31 cellular contexts compared by ENCODE assay signal in genomic region chr7:24370541-24370940, GRCh38.
"Had no signal": no experiment of that assay in that cellular context is flagged by ENCODE, and none has a peak within 500 bp of the region (broad histone marks: within the 10 kb centered on the region; RNA-seq: fewer than 3 reads in every experiment).

No MANE protein-coding gene starts in this region.

- H3K9me3 Mint-ChIP-seq: activated B cell treated with CpG ODN at 0.5 μM for 24 hours; activated CD4-positive, alpha-beta T cell treated with anti-CD3 and anti-CD28 coated beads, Interleukin-2, amount 10 ng/mL, durations not matched to agents 7 days and 5 days; activated naive CD4-positive, alpha-beta T cell treated with anti-CD3 and anti-CD28 coated beads for 36 hours; activated naive CD4-positive, alpha-beta T cell treated with anti-CD3 and anti-CD28 coated beads, Interleukin-2, amount 50 U/mL, for 24 hours; activated naive CD8-positive, alpha-beta T cell treated with anti-CD3 and anti-CD28 coated beads, Interleukin-2, amount 10 ng/mL, durations not matched to agents 7 days and 5 days; activated T-cell treated with anti-CD3 and anti-CD28 coated beads, Interleukin-2, amount 50 U/mL, for 24 hours; activated T-helper 2 cell treated with anti-CD3 and anti-CD28 coated beads, Interferon-gamma antibody, Interleukin-2, Interleukin-4, amounts not matched to agents 10 μg/mL and 5 μg/mL and 100 μg/mL, durations not matched to agents 14 hours and 24 hours and 36 hours; central memory CD8-positive, alpha-beta T cell; dendritic cell treated with granulocyte-macrophage colony-stimulating factor and Interleukin-4, amounts not matched to agents 40 ng/mL and 50 ng/mL, for 4 days; endodermal cell; T-helper 2 cell treated with Interferon-gamma antibody and Interleukin-4, amounts not matched to agents 5 μg/mL and 100 μg/mL, for 36 hours had no signal

- ATAC-seq: activated CD4-positive, CD25-positive, alpha-beta regulatory T cell treated with anti-CD3 and anti-CD28 coated beads, Interleukin-2, amount 50 U/mL, for 24 hours; activated CD8-positive, alpha-beta memory T cell treated with anti-CD3 and anti-CD28 coated beads, Interleukin-2, amount 10 ng/mL, durations not matched to agents 7 days and 5 days; activated CD8-positive, alpha-beta T cell treated with anti-CD3 and anti-CD28 coated beads, Interleukin-2, amount 10 ng/mL, durations not matched to agents 7 days and 5 days; esophagus mucosa; SK-N-SH treated with all-trans-retinoic acid at 6 μM for 48 hours; T-helper 17 cell had no signal

- H3K4me1 Mint-ChIP-seq: activated B cell treated with CpG ODN at 0.5 μM for 24 hours; activated CD4-positive, alpha-beta T cell treated with anti-CD3 and anti-CD28 coated beads, Interleukin-2, amount 10 ng/mL, durations not matched to agents 7 days and 5 days; activated CD8-positive, alpha-beta memory T cell treated with anti-CD3 and anti-CD28 coated beads, Interleukin-2, amount 10 ng/mL, durations not matched to agents 7 days and 5 days; activated naive CD4-positive, alpha-beta T cell treated with anti-CD3 and anti-CD28 coated beads, Interleukin-2, amount 50 U/mL, for 24 hours; activated naive CD8-positive, alpha-beta T cell treated with anti-CD3 and anti-CD28 coated beads, Interleukin-2, amount 10 ng/mL, durations not matched to agents 7 days and 5 days; central memory CD8-positive, alpha-beta T cell; T-helper 17 cell had no signal

- H3K36me3 Mint-ChIP-seq: activated CD8-positive, alpha-beta memory T cell treated with anti-CD3 and anti-CD28 coated beads, Interleukin-2, amount 10 ng/mL, durations not matched to agents 7 days and 5 days; activated naive CD4-positive, alpha-beta T cell treated with anti-CD3 and anti-CD28 coated beads, Interleukin-2, amount 50 U/mL, for 24 hours; activated naive CD8-positive, alpha-beta T cell treated with anti-CD3 and anti-CD28 coated beads, Interleukin-2, amount 10 ng/mL, durations not matched to agents 7 days and 5 days had no signal

- H3K4me3 Mint-ChIP-seq: activated B cell treated with CpG ODN at 0.5 μM for 24 hours; activated CD4-positive, alpha-beta T cell treated with anti-CD3 and anti-CD28 coated beads, Interleukin-2, amount 10 ng/mL, durations not matched to agents 7 days and 5 days; activated CD8-positive, alpha-beta memory T cell treated with anti-CD3 and anti-CD28 coated beads, Interleukin-2, amount 10 ng/mL, durations not matched to agents 7 days and 5 days; activated CD8-positive, alpha-beta T cell treated with anti-CD3 and anti-CD28 coated beads, Interleukin-2, amount 10 ng/mL, durations not matched to agents 7 days and 5 days; activated naive CD4-positive, alpha-beta T cell treated with anti-CD3 and anti-CD28 coated beads for 36 hours; activated naive CD4-positive, alpha-beta T cell treated with anti-CD3 and anti-CD28 coated beads, Interleukin-2, amount 50 U/mL, for 24 hours; activated naive CD8-positive, alpha-beta T cell treated with anti-CD3 and anti-CD28 coated beads, Interleukin-2, amount 10 ng/mL, durations not matched to agents 7 days and 5 days; activated T-cell treated with anti-CD3 and anti-CD28 coated beads, Interleukin-2, amount 50 U/mL, for 24 hours; central memory CD8-positive, alpha-beta T cell; dendritic cell treated with granulocyte-macrophage colony-stimulating factor and Interleukin-4, amounts not matched to agents 40 ng/mL and 50 ng/mL, for 4 days; endodermal cell; T-helper 17 cell; T-helper 2 cell treated with Interferon-gamma antibody and Interleukin-4, amounts not matched to agents 5 μg/mL and 100 μg/mL, for 36 hours had no signal

- H3K27me3 Mint-ChIP-seq: activated B cell treated with CpG ODN at 0.5 μM for 24 hours; activated naive CD4-positive, alpha-beta T cell treated with anti-CD3 and anti-CD28 coated beads, Interleukin-2, amount 50 U/mL, for 24 hours; dendritic cell treated with granulocyte-macrophage colony-stimulating factor and Interleukin-4, amounts not matched to agents 40 ng/mL and 50 ng/mL, for 4 days had no signal

- DNase-seq: activated B cell treated with CpG ODN at 0.5 μM for 24 hours; activated CD4-positive, alpha-beta T cell treated with anti-CD3 and anti-CD28 coated beads for 4 hours; activated CD4-positive, alpha-beta T cell treated with anti-CD3 and anti-CD28 coated beads, Interleukin-2, amount 10 ng/mL, durations not matched to agents 7 days and 5 days; activated CD4-positive, alpha-beta T cell treated with anti-CD3 and anti-CD28 coated beads, Interleukin-2, amount 50 U/mL, for 4 hours; activated CD8-positive, alpha-beta memory T cell treated with anti-CD3 and anti-CD28 coated beads, Interleukin-2, amount 10 ng/mL, durations not matched to agents 7 days and 5 days; activated CD8-positive, alpha-beta memory T cell treated with anti-CD3 and anti-CD28 coated beads, Interleukin-2, amount 50 U/mL, for 4 hours; activated CD8-positive, alpha-beta T cell treated with anti-CD3 and anti-CD28 coated beads, Interleukin-2, amount 10 ng/mL, durations not matched to agents 7 days and 5 days; activated effector memory CD4-positive, alpha-beta T cell treated with anti-CD3 and anti-CD28 coated beads, Interleukin-2, amount 50 U/mL, for 16 hours; activated naive CD4-positive, alpha-beta T cell treated with anti-CD3 and anti-CD28 coated beads for 36 hours; activated naive CD8-positive, alpha-beta T cell treated with anti-CD3 and anti-CD28 coated beads, Interleukin-2, amount 10 ng/mL, durations not matched to agents 7 days and 5 days; activated T-cell treated with anti-CD3 and anti-CD28 coated beads, Interleukin-2, amount 50 U/mL, for 24 hours; amniotic stem cell; anterior cingulate cortex; brain microvascular endothelial cell; dorsolateral prefrontal cortex; effector memory CD4-positive, alpha-beta T cell; endodermal cell; foreskin fibroblast; glutamatergic neuron; T-helper 1 cell; T-helper 17 cell; T1000; WERI-Rb-1 had no signal

- H3K27ac Mint-ChIP-seq: activated B cell treated with CpG ODN at 0.5 μM for 24 hours; activated CD4-positive, alpha-beta T cell treated with anti-CD3 and anti-CD28 coated beads, Interleukin-2, amount 10 ng/mL, durations not matched to agents 7 days and 5 days; activated CD8-positive, alpha-beta memory T cell treated with anti-CD3 and anti-CD28 coated beads, Interleukin-2, amount 10 ng/mL, durations not matched to agents 7 days and 5 days; activated CD8-positive, alpha-beta T cell treated with anti-CD3 and anti-CD28 coated beads, Interleukin-2, amount 10 ng/mL, durations not matched to agents 7 days and 5 days; activated naive CD4-positive, alpha-beta T cell treated with anti-CD3 and anti-CD28 coated beads for 36 hours; activated naive CD4-positive, alpha-beta T cell treated with anti-CD3 and anti-CD28 coated beads, Interleukin-2, amount 50 U/mL, for 24 hours; activated naive CD8-positive, alpha-beta T cell treated with anti-CD3 and anti-CD28 coated beads, Interleukin-2, amount 10 ng/mL, durations not matched to agents 7 days and 5 days; activated T-cell treated with anti-CD3 and anti-CD28 coated beads, Interleukin-2, amount 50 U/mL, for 24 hours; activated T-helper 2 cell treated with anti-CD3 and anti-CD28 coated beads, Interferon-gamma antibody, Interleukin-2, Interleukin-4, amounts not matched to agents 10 μg/mL and 5 μg/mL and 100 μg/mL, durations not matched to agents 14 hours and 24 hours and 36 hours; dendritic cell treated with granulocyte-macrophage colony-stimulating factor and Interleukin-4, amounts not matched to agents 40 ng/mL and 50 ng/mL, for 4 days; endodermal cell; T-helper 17 cell; T-helper 2 cell treated with Interferon-gamma antibody and Interleukin-4, amounts not matched to agents 5 μg/mL and 100 μg/mL, for 36 hours had no signal
